ENCODE assay signal across 18 cellular contexts in genomic region chr10:132370426-132371340, GRCh38. TPM values are rescaled to one million over a fixed set of nuclear protein-coding genes. Genes with fewer than 3 reads are reported as not detected.
DNase-seq lines count a peak whose midpoint lies in the region; ATAC-seq, FAIRE-seq and TF ChIP-seq lines count a peak whose summit lies in the region.
"Had no signal": no experiment of that assay in that cellular context is flagged by ENCODE, and none has a peak within 500 bp of the region (broad histone marks: within the 10 kb centered on the region; RNA-seq: fewer than 3 reads in every experiment).

No MANE protein-coding gene starts in this region.

- H4K20me1 ChIP-seq in HepG2 (ENCODE audit: insufficient read depth, low read length) (no peaks in the 10 kb centered on the region), H1 (replicated peaks in 1 of 2; ENCODE audit: control insufficient read depth in 1 of 2, insufficient read depth in 2 of 2, low read length in 2 of 2) (no peaks in the 10 kb centered on the region)

- no peak for TF ChIP-seq RAD21 in HepG2 (CRISPR knock-in tag; IDR thresholded peaks at IDR 0.05)
- no peak for TF ChIP-seq RAD21 in H1 (IDR thresholded peaks at IDR 0.05 in 1 of 2, conservative IDR thresholded peaks at IDR 0.05 in 1 of 2; ENCODE audit: low read depth in 2 of 2, low read length in 2 of 2)

- H3K4me1 ChIP-seq in right lobe of liver: no peaks in the 10 kb centered on the region
- peaks cover 22% of the 10 kb centered on the region for H3K4me1 ChIP-seq in HepG2 (ENCODE audit: insufficient read depth, low read length)
- H3K4me1 ChIP-seq in H1 (replicated peaks in 1 of 4; ENCODE audit: control insufficient read depth in 3 of 4, insufficient read depth in 4 of 4, low read length in 3 of 4): peaks cover 0 to 13% (median 3%) of the 10 kb centered on the region in 4 experiments; a peak in 4 of 7 replicates
- H3K4me1 ChIP-seq in neuronal stem cell (ENCODE audit: control insufficient read depth in 2 of 2, insufficient read depth in 1 of 2, low read depth in 1 of 2, low read length in 2 of 2): no peaks in the 10 kb centered on the region
- H3K4me1 ChIP-seq: SJSA1 had no signal

- H3K27ac ChIP-seq in right lobe of liver: no peak overlapping the region
- no peak overlapping the region for H3K27ac ChIP-seq in HepG2 (ENCODE audit: extremely low read length, insufficient read depth, low read length)
- H3K27ac ChIP-seq in H1 (ENCODE audit: low read depth, low read length): no peak overlapping the region
- H3K27ac ChIP-seq in neuronal stem cell (replicated peaks; ENCODE audit: low read length): no peak overlapping the region
- H3K27ac ChIP-seq: C4-2B, SJSA1 had no signal

- H3K79me1 ChIP-seq in H1 (ENCODE audit: low read depth, low read length) (no peaks in the 10 kb centered on the region), neuronal stem cell (ENCODE audit: low read depth, low read length) (no peaks in the 10 kb centered on the region)

- H2BK12ac ChIP-seq in H1 (ENCODE audit: low read depth, low read length): no peak overlapping the region
- H2BK12ac ChIP-seq in neuronal stem cell (ENCODE audit: low read length): no peak overlapping the region

- TF ChIP-seq POLR2A in right lobe of liver (IDR thresholded peaks at IDR 0.05) (no peak), HepG2 (IDR thresholded peaks at IDR 0.05; ENCODE audit: insufficient read depth in 1 of 2, low read depth in 2 of 2, low read length in 2 of 2) (no peak), H1 (IDR thresholded peaks at IDR 0.05; ENCODE audit: control extremely low read depth in 1 of 2, low read depth in 2 of 2, low read length in 2 of 2) (no peak)

- no peak overlapping the region for H4K8ac ChIP-seq in H1 (ENCODE audit: extremely low read depth, insufficient read depth, low read length)
- no peak overlapping the region for H4K8ac ChIP-seq in neuronal stem cell (ENCODE audit: low read depth, low read length)

- H3K9me3 ChIP-seq in right lobe of liver (no peaks in the 10 kb centered on the region), HepG2 (ENCODE audit: low read length) (no peaks in the 10 kb centered on the region), H1 (ENCODE audit: insufficient read depth in 2 of 2, low read depth in 1 of 2, low read length in 1 of 2) (peaks cover 0 to 2% of the 10 kb centered on the region in 2 experiments; a peak in 1 of 4 replicates), neuronal stem cell (replicated peaks in 1 of 2; ENCODE audit: control insufficient read depth in 2 of 2, insufficient read depth in 1 of 2, low read depth in 1 of 2, low read length in 2 of 2) (no peaks in the 10 kb centered on the region)
- H3K9me3 ChIP-seq: SJSA1 had no signal

- H3K18ac ChIP-seq in H1 (ENCODE audit: extremely low read depth, low read length) (no peak overlapping the region), neuronal stem cell (ENCODE audit: low read length) (no peak overlapping the region)

- DNase-seq in right lobe of liver (peak in 2 of 3 donors; percentile 30 to 46), HepG2 (ENCODE audit: low spot score) (no peak), H1 (ENCODE audit: low read depth in 1 of 2, low spot score in 2 of 2) (no peak), neuronal stem cell (ENCODE audit: low spot score) (no peak), iPS-NIHi7 (ENCODE audit: extremely low spot score) (no peak)
- DNase-seq in activated T-cell treated with anti-CD3 and anti-CD28 coated beads, Interleukin-2, amount 50 U/mL, for 48 hours: no peak
- DNase-seq in activated effector memory CD4-positive, alpha-beta T cell treated with anti-CD3 and anti-CD28 coated beads, Interleukin-2, amount 50 U/mL, for 16 hours: no peak
- DNase-seq: DMS79, KG1, NCI-H187, NCI-H2227 treated with DMSO at 0.1 percent for 48 hours, NCI-H510A treated with DMSO at 0.1 percent for 48 hours, NCI-H82, RPMI8226 had no signal

- no peak overlapping the region for H2AK5ac ChIP-seq in H1 (ENCODE audit: low read depth, low read length)
- no peak overlapping the region for H2AK5ac ChIP-seq in neuronal stem cell (ENCODE audit: low read depth, low read length)

- no peak overlapping the region for H3K9ac ChIP-seq in HepG2 (ENCODE audit: insufficient read depth, low read depth, low read length)
- no peak overlapping the region for H3K9ac ChIP-seq in H1 (replicated peaks in 1 of 4; ENCODE audit: extremely low read depth in 1 of 4, low read depth in 3 of 4, low read length in 3 of 4)
- no peak overlapping the region for H3K9ac ChIP-seq in neuronal stem cell (ENCODE audit: low read depth, low read length, poor library complexity)

- BruUV-seq in HepG2 (replicated peaks; lab: Mats Ljungman, UMichigan): no TSS peak

- no peak overlapping the region for H3K56ac ChIP-seq in H1 (replicated peaks; ENCODE audit: insufficient read length, low read depth, low read length)

- H2AFZ ChIP-seq in HepG2 (ENCODE audit: low read length) (no peak overlapping the region), H1 (ENCODE audit: low read length) (no peak overlapping the region), neuronal stem cell (ENCODE audit: low read length) (no peak overlapping the region)
- H2AFZ ChIP-seq: GM23338 had no signal

- H3K4ac ChIP-seq in H1 (replicated peaks; ENCODE audit: insufficient read length, low read depth, low read length) (no peak overlapping the region), neuronal stem cell (ENCODE audit: low read length) (no peak overlapping the region)

- no peaks in the 10 kb centered on the region for H3K23me2 ChIP-seq in H1 (ENCODE audit: low read depth, low read length)

- H3K79me2 ChIP-seq in HepG2 (ENCODE audit: insufficient read depth, low read length) (no peaks in the 10 kb centered on the region), H1 (ENCODE audit: control insufficient read depth in 1 of 2, insufficient read depth in 2 of 2, low read length in 2 of 2) (no peaks in the 10 kb centered on the region)

- no peak overlapping the region for H3K4me3 ChIP-seq in right lobe of liver
- no peak overlapping the region for H3K4me3 ChIP-seq in HepG2 (replicated peaks in 1 of 3; ENCODE audit: insufficient read depth in 1 of 3, low read depth in 2 of 3, low read length in 3 of 3)
- no peak overlapping the region for H3K4me3 ChIP-seq in H1 (ENCODE audit: extremely low read depth in 1 of 4, insufficient read depth in 2 of 4, low read depth in 3 of 4, low read length in 4 of 4)
- H3K4me3 ChIP-seq in neuronal stem cell (ENCODE audit: low read length in 2 of 2): no peak overlapping the region
- H3K4me3 ChIP-seq: GM23338, SJSA1 had no signal

- in situ Hi-C loops in HepG2 (cut with HindIII; ENCODE audit: extremely low pct_ligation_motif_present, low pct_unique_long_range_greater_than_20kb): no loop called here

- intact Hi-C loops in right lobe of liver (cut with DNase I) (no loop called here), HepG2 (cut with micrococcal nuclease; ENCODE audit: unreplicated experiment) (no loop called here)

- 0 out of 2 replicates have a peak overlapping the region, but pooled peaks have one; percentile 32 for H2BK20ac ChIP-seq in H1 (ENCODE audit: low read length)

- POLR2A ChIA-PET in HepG2 (lab: Yijun Ruan, JAX) (no interaction called here), H1 (lab: Charles Lee; ENCODE audit: partially characterized antibody) (interaction anchor here (0.7 to 1.8 kb wide), 2 partner anchors 10 to 19 kb away, joined by 3 to 5 read pairs; no protein-coding TSS in a partner anchor)

- peaks cover 0 to 2% (median under 1%) of the 10 kb centered on the region in 4 donors for H3K36me3 ChIP-seq in right lobe of liver
- H3K36me3 ChIP-seq in HepG2 (replicated peaks in 1 of 2; ENCODE audit: control insufficient read depth in 1 of 2, insufficient read depth in 2 of 2, low read length in 2 of 2): no peaks in the 10 kb centered on the region
- H3K36me3 ChIP-seq in H1 (ENCODE audit: control insufficient read depth in 2 of 4, insufficient read depth in 4 of 4, low read length in 3 of 4): no peaks in the 10 kb centered on the region
- H3K36me3 ChIP-seq in neuronal stem cell (replicated peaks in 1 of 2; ENCODE audit: control insufficient read depth in 2 of 2, insufficient read depth in 2 of 2, low read length in 2 of 2): peaks cover 3 to 26% of the 10 kb centered on the region in 2 donors
- H3K36me3 ChIP-seq: SJSA1 had no signal

- FAIRE-seq in HepG2 (lab: Jason Lieb, UNC): no peak
- FAIRE-seq in H1 (lab: Jason Lieb, UNC): no peak
- FAIRE-seq: GM12892 had no signal

- WGBS in right lobe of liver (ENCODE audit: insufficient coverage, low coverage, low lambda C conversion rate, missing lambda C conversion rate): 88% methylated on average over 4 of the region's 31 CpGs
- 91% methylated on average over 25 of the region's 31 CpGs for WGBS in HepG2 (ENCODE audit: low lambda C conversion rate)
- 93% methylated on average over 28 of the region's 31 CpGs; no CpG with 5 or more reads in 1 of the 2 experiments for WGBS in H1 (ENCODE audit: extremely low coverage in 1 of 2, insufficient coverage in 1 of 2, insufficient read length in 1 of 2, insufficient replicate concordance in 2 of 2, low coverage in 1 of 2, low lambda C conversion rate in 2 of 2, missing lambda C conversion rate in 1 of 2), 2 experiments
- WGBS in neuronal stem cell (ENCODE audit: extremely low coverage in 2 of 2, insufficient read length in 2 of 2, insufficient replicate concordance in 1 of 2), 2 donors: no CpG with 5 or more reads among the region's 31 CpGs

- H2BK5ac ChIP-seq in H1 (ENCODE audit: low read depth, low read length): 0 out of 2 replicates have a peak overlapping the region, but pooled peaks have one; percentile 60
- no peak overlapping the region for H2BK5ac ChIP-seq in neuronal stem cell (ENCODE audit: low read length)

- no peaks in the 10 kb centered on the region for H3K27me3 ChIP-seq in right lobe of liver
- H3K27me3 ChIP-seq in HepG2 (ENCODE audit: control insufficient read depth in 1 of 2, insufficient read depth in 2 of 2, low read length in 2 of 2): no peaks in the 10 kb centered on the region
- no peaks in the 10 kb centered on the region; a peak in 1 of 7 replicates for H3K27me3 ChIP-seq in H1 (replicated peaks in 1 of 4; ENCODE audit: control insufficient read depth in 3 of 4, extremely low read depth in 1 of 4, insufficient read depth in 3 of 4, low read length in 3 of 4)
- H3K27me3 ChIP-seq in neuronal stem cell (ENCODE audit: control insufficient read depth in 3 of 3, insufficient read depth in 3 of 3, low read depth in 1 of 3, low read length in 3 of 3): no peaks in the 10 kb centered on the region
- H3K27me3 ChIP-seq: SJSA1 had no signal

- H3K23ac ChIP-seq in H1 (ENCODE audit: insufficient read length) (no peak overlapping the region), neuronal stem cell (ENCODE audit: low read depth, low read length, poor library complexity) (peak overlapping the region; percentile 35)

- H2BK15ac ChIP-seq in H1 (ENCODE audit: low read length): no peak overlapping the region
- no peak overlapping the region for H2BK15ac ChIP-seq in neuronal stem cell (ENCODE audit: low read length)

- H2BK120ac ChIP-seq in H1 (replicated peaks; ENCODE audit: low read depth, low read length) (no peak overlapping the region), neuronal stem cell (ENCODE audit: low read depth, low read length) (no peak overlapping the region)

- no peak for TF ChIP-seq EP300 in HepG2 (IDR thresholded peaks at IDR 0.05; ENCODE audit: low read depth in 2 of 2, low read length in 2 of 2)
- no peak for TF ChIP-seq EP300 in HepG2 (CRISPR knock-in tag; IDR thresholded peaks at IDR 0.05; ENCODE audit: borderline replicate concordance)
- TF ChIP-seq EP300 in H1 (IDR thresholded peaks at IDR 0.05; ENCODE audit: borderline replicate concordance in 1 of 2, low read depth in 2 of 2, low read length in 2 of 2): no peak

- no peak overlapping the region for H4K91ac ChIP-seq in H1 (replicated peaks; ENCODE audit: insufficient read length, low read length)
- H4K91ac ChIP-seq in neuronal stem cell (ENCODE audit: low read depth, low read length, poor library complexity): no peak overlapping the region

- H3K14ac ChIP-seq in H1 (ENCODE audit: insufficient read length) (no peak overlapping the region), neuronal stem cell (ENCODE audit: low read length) (no peak overlapping the region)

- H3K4me2 ChIP-seq in HepG2 (ENCODE audit: low read depth, low read length) (no peak overlapping the region), H1 (ENCODE audit: insufficient read depth in 1 of 2, low read depth in 2 of 2, low read length in 2 of 2) (no peak overlapping the region), neuronal stem cell (ENCODE audit: insufficient read depth, low read length, poor library complexity, severe bottlenecking) (no peak overlapping the region)
- H3K4me2 ChIP-seq: GM23338 had no signal

- ATAC-seq in right lobe of liver (no peak), HepG2 (no peak)

- H4K5ac ChIP-seq in H1 (ENCODE audit: insufficient read length, low read depth, low read length): no peak overlapping the region

- CTCF ChIA-PET in HepG2 (lab: Yijun Ruan, JAX; ENCODE audit: low intra/inter-chr PET ratio, low total read pairs): no interaction called here
- CTCF ChIA-PET in H1 (lab: Charles Lee; ENCODE audit: partially characterized antibody): interaction anchor here (0.6 to 4.6 kb wide), 10 partner anchors 9 to 188 kb away, joined by 3 to 48 read pairs (median 4); no protein-coding TSS in a partner anchor

- TF ChIP-seq CTCF in right lobe of liver (IDR thresholded peaks at IDR 0.05) (no peak), HepG2 (CRISPR knock-in tag; IDR thresholded peaks at IDR 0.05) (no peak), H1 (IDR thresholded peaks at IDR 0.05; ENCODE audit: control extremely low read depth in 1 of 3, insufficient read depth in 1 of 3, low read depth in 1 of 3, low read length in 3 of 3) (no peak)

RNA-seq across cellular contexts. Expression of gene PWWP2B, which starts 26.3 kb away (rescaled TPM):
- total RNA-seq in right lobe of liver (10 to 100 TPM in 1 of 6 experiments, 1 to 10 TPM in 5; 3.0 to 12.2 (median 5.1) TPM), HepG2 (2016; rRNA removed; fragmentation: Illumina TruSeq; extraction: Trizol) (3.5 and 4.7 TPM in 2 replicates)
- 1.3 and 1.8 TPM in 2 replicates for total RNA-seq in HepG2 (2016; cell fraction: cytosol; rRNA removed; fragmentation: Illumina TruSeq; extraction: Trizol; ENCODE audit: low read depth)
- total RNA-seq in HepG2 (2016; cell fraction: insoluble cytoplasmic fraction; rRNA removed; fragmentation: Illumina TruSeq; extraction: Trizol): 3.2 and 5.1 TPM in 2 replicates
- total RNA-seq in HepG2 (2016; cell fraction: membrane; rRNA removed; fragmentation: Illumina TruSeq; extraction: Trizol): 3.2 and 3.7 TPM in 2 replicates
- 2.9 and 3.1 TPM in 2 replicates for total RNA-seq in HepG2 (2016; cell fraction: nucleus; rRNA removed; fragmentation: Illumina TruSeq; extraction: Trizol)
- polyA plus RNA-seq in HepG2 (2011; rRNA removed) (2.3 and 3.7 TPM in 2 replicates), H1 (2011; rRNA removed) (5.3 and 9.4 TPM in 2 replicates)
- 3.1 and 4.4 TPM in 2 replicates for polyA plus RNA-seq in HepG2 (2011; cell fraction: cytosol; rRNA removed)
- polyA plus RNA-seq in HepG2 (2011; cell fraction: nucleus; rRNA removed): 12.7 and 14.5 TPM in 2 replicates
- 2.3 and 4.1 TPM in 2 replicates for polyA plus RNA-seq in HepG2 (2012)
- polyA plus RNA-seq in HepG2 (2016; cell fraction: cytosol; fragmentation: Illumina TruSeq; extraction: Trizol; ENCODE audit: low read depth): 1.2 and 1.3 TPM in 2 replicates
- 2.8 and 3.2 TPM in 2 replicates for polyA plus RNA-seq in HepG2 (2016; cell fraction: insoluble cytoplasmic fraction; fragmentation: Illumina TruSeq; extraction: Trizol; ENCODE audit: low read depth)
- polyA plus RNA-seq in HepG2 (2016; cell fraction: membrane; fragmentation: Illumina TruSeq; extraction: Trizol; ENCODE audit: low read depth): 2.2 and 2.3 TPM in 2 replicates
- 5.4 and 5.6 TPM in 2 replicates for polyA plus RNA-seq in HepG2 (2016; cell fraction: nucleus; fragmentation: Illumina TruSeq; extraction: Trizol; ENCODE audit: insufficient read depth, low read depth)
- polyA minus RNA-seq in HepG2 (2011; rRNA and poly(A)+ RNA removed; ENCODE audit: low replicate concordance): 3.9 and 6.3 TPM in 2 replicates
- polyA minus RNA-seq in HepG2 (2011; cell fraction: cytosol; rRNA and poly(A)+ RNA removed): 4.8 and 5.9 TPM in 2 replicates
- 2.7 and 3.5 TPM in 2 replicates for polyA minus RNA-seq in HepG2 (2011; cell fraction: nucleus; rRNA and poly(A)+ RNA removed)
- total RNA-seq in H1 (2021; fragmentation: NEBNext Ultra II Directional; extraction: Animal tissue kit (Norgen Biotek cat#: 25700)): 10.8 and 11.0 TPM in 2 replicates
- polyA plus RNA-seq in H1 (2011; cell fraction: cytosol; rRNA removed): 7.2 TPM
- polyA plus RNA-seq in H1 (2011; cell fraction: nucleus; rRNA removed): 17.0 TPM
- polyA plus RNA-seq in H1 (2012, experiment 1 of 2): 4.8 to 8.4 TPM (median 8.0 TPM) in 4 replicates
- 6.0 TPM for polyA plus RNA-seq in H1 (2012, experiment 2 of 2)
- polyA plus RNA-seq in H1 (2013, experiment 1 of 2): 6.0 TPM
- 5.5 TPM for polyA plus RNA-seq in H1 (2013, experiment 2 of 2)
- polyA minus RNA-seq in H1 (2011; rRNA and poly(A)+ RNA removed): 1.2 and 1.4 TPM in 2 replicates
- 5.2 TPM for polyA minus RNA-seq in H1 (2011; cell fraction: cytosol; rRNA and poly(A)+ RNA removed)
- polyA minus RNA-seq in H1 (2011; cell fraction: nucleus; rRNA and poly(A)+ RNA removed): 7.0 TPM
- 2.1 TPM for polyA plus RNA-seq in neuronal stem cell (2013, experiment 1 of 2)
- 2.0 TPM for polyA plus RNA-seq in neuronal stem cell (2013, experiment 2 of 2)

RNA-seq across cellular contexts. Expression of gene LRRC27, which starts 38.7 kb away (rescaled TPM):
- total RNA-seq in right lobe of liver (1 to 10 TPM; 2.2 to 5.4 (median 3.2) TPM), HepG2 (2016; rRNA removed; fragmentation: Illumina TruSeq; extraction: Trizol) (3.9 and 4.6 TPM in 2 replicates)
- 2.1 and 2.2 TPM in 2 replicates for total RNA-seq in HepG2 (2016; cell fraction: cytosol; rRNA removed; fragmentation: Illumina TruSeq; extraction: Trizol; ENCODE audit: low read depth)
- total RNA-seq in HepG2 (2016; cell fraction: insoluble cytoplasmic fraction; rRNA removed; fragmentation: Illumina TruSeq; extraction: Trizol): 3.2 and 4.3 TPM in 2 replicates
- total RNA-seq in HepG2 (2016; cell fraction: membrane; rRNA removed; fragmentation: Illumina TruSeq; extraction: Trizol): 2.1 and 2.5 TPM in 2 replicates
- 5.9 and 7.5 TPM in 2 replicates for total RNA-seq in HepG2 (2016; cell fraction: nucleus; rRNA removed; fragmentation: Illumina TruSeq; extraction: Trizol)
- polyA plus RNA-seq in HepG2 (2011; rRNA removed) (4.2 and 4.3 TPM in 2 replicates), H1 (2011; rRNA removed) (1.2 and 2.0 TPM in 2 replicates)
- polyA plus RNA-seq in HepG2 (2011; cell fraction: cytosol; rRNA removed): 1.8 and 1.9 TPM in 2 replicates
- 14.3 and 14.5 TPM in 2 replicates for polyA plus RNA-seq in HepG2 (2011; cell fraction: nucleus; rRNA removed)
- polyA plus RNA-seq in HepG2 (2012): 3.2 and 3.6 TPM in 2 replicates
- 0.82 and 0.88 TPM in 2 replicates for polyA plus RNA-seq in HepG2 (2016; cell fraction: cytosol; fragmentation: Illumina TruSeq; extraction: Trizol; ENCODE audit: low read depth)
- 3.6 and 4.7 TPM in 2 replicates for polyA plus RNA-seq in HepG2 (2016; cell fraction: insoluble cytoplasmic fraction; fragmentation: Illumina TruSeq; extraction: Trizol; ENCODE audit: low read depth)
- 2.6 and 2.7 TPM in 2 replicates for polyA plus RNA-seq in HepG2 (2016; cell fraction: membrane; fragmentation: Illumina TruSeq; extraction: Trizol; ENCODE audit: low read depth)
- 11.7 and 14.6 TPM in 2 replicates for polyA plus RNA-seq in HepG2 (2016; cell fraction: nucleus; fragmentation: Illumina TruSeq; extraction: Trizol; ENCODE audit: insufficient read depth, low read depth)
- 2.7 and 3.0 TPM in 2 replicates for polyA minus RNA-seq in HepG2 (2011; rRNA and poly(A)+ RNA removed; ENCODE audit: low replicate concordance)
- 0.88 and 1.4 TPM in 2 replicates for polyA minus RNA-seq in HepG2 (2011; cell fraction: cytosol; rRNA and poly(A)+ RNA removed)
- 11.1 and 12.3 TPM in 2 replicates for polyA minus RNA-seq in HepG2 (2011; cell fraction: nucleus; rRNA and poly(A)+ RNA removed)
- 3.8 and 4.3 TPM in 2 replicates for total RNA-seq in H1 (2021; fragmentation: NEBNext Ultra II Directional; extraction: Animal tissue kit (Norgen Biotek cat#: 25700))
- 3.1 TPM for polyA plus RNA-seq in H1 (2011; cell fraction: cytosol; rRNA removed)
- polyA plus RNA-seq in H1 (2011; cell fraction: nucleus; rRNA removed): 8.2 TPM
- polyA plus RNA-seq in H1 (2012, experiment 1 of 2): 2.8 to 4.0 TPM (median 2.9 TPM) in 4 replicates
- 1.7 TPM for polyA plus RNA-seq in H1 (2012, experiment 2 of 2)
- polyA plus RNA-seq in H1 (2013, experiment 1 of 2): 3.6 TPM
- polyA plus RNA-seq in H1 (2013, experiment 2 of 2): 2.5 TPM
- polyA minus RNA-seq in H1 (2011; rRNA and poly(A)+ RNA removed): 1.1 and 1.6 TPM in 2 replicates
- polyA minus RNA-seq in H1 (2011; cell fraction: cytosol; rRNA and poly(A)+ RNA removed): 0.88 TPM
- polyA minus RNA-seq in H1 (2011; cell fraction: nucleus; rRNA and poly(A)+ RNA removed): 4.0 TPM
- polyA plus RNA-seq in neuronal stem cell (2013, experiment 1 of 2): 12.6 TPM
- polyA plus RNA-seq in neuronal stem cell (2013, experiment 2 of 2): 11.2 TPM

Comparison
In these comparisons a context has a peak if more than half of its experiments do, and no peak if none do; other contexts are left out.
1. DNase-seq: peak in right lobe of liver (2 of 3); none in HepG2 (single experiment), H1 (0 of 2), neuronal stem cell (single experiment), activated T-cell treated with anti-CD3 and anti-CD28 coated beads, Interleukin-2, amount 50 U/mL, for 48 hours (0 of 2), activated effector memory CD4-positive, alpha-beta T cell treated with anti-CD3 and anti-CD28 coated beads, Interleukin-2, amount 50 U/mL, for 16 hours (single experiment) and iPS-NIHi7 (single experiment).